8 cellular contexts compared by ENCODE assay signal in genomic region chr2:217789003-217789735, GRCh38.
A peak's percentile ranks its signal among the peaks of the same experiment; 100 is the strongest.
DNase-seq lines count a peak whose midpoint lies in the region; ATAC-seq and TF ChIP-seq lines count a peak whose summit lies in the region.

No MANE protein-coding gene starts in this region.

- WGBS in H9 (ENCODE audit: extremely low coverage, insufficient read length, low lambda C conversion rate): no CpG with 5 or more reads among the region's 15 CpGs

- no peak overlapping the region for H2AK5ac ChIP-seq in H9 (ENCODE audit: insufficient read length, low read length)

- no peak overlapping the region for H2BK15ac ChIP-seq in H9 (ENCODE audit: low read depth, low read length)

- H3K27me3 Mint-ChIP-seq in CD4-positive, alpha-beta memory T cell: no peaks in the 10 kb centered on the region
- H3K27me3 Mint-ChIP-seq in H9 (ENCODE audit: low read depth): peaks cover 30% of the 10 kb centered on the region
- H3K27me3 Mint-ChIP-seq in activated CD4-positive, alpha-beta T cell treated with anti-CD3 and anti-CD28 coated beads for 36 hours: no peaks in the 10 kb centered on the region

- peak; percentile 55 to 63 (median 56) for DNase-seq in CD4-positive, alpha-beta memory T cell
- DNase-seq in H9 (peak; percentile 83), NCI-H2227 treated with DMSO at 0.1 percent for 48 hours (lab: John Stamatoyannopoulos, UW) (peak; percentile 88), cerebellum (ENCODE audit: low spot score) (peak; percentile 61), left kidney (ENCODE audit: low read depth, low spot score) (peak; percentile 91)
- peak; percentile 86 for DNase-seq in activated CD4-positive, alpha-beta T cell treated with anti-CD3 and anti-CD28 coated beads for 36 hours
- DNase-seq in stimulated activated CD4-positive, alpha-beta T cell treated with anti-CD3 and anti-CD28 coated beads, Interleukin-2, amount 100 ng/mL, for 24 hours: peak; percentile 83 to 84

- no peaks in the 10 kb centered on the region for H3K27me3 ChIP-seq in CD4-positive, alpha-beta memory T cell (ENCODE audit: insufficient read depth, low read length)
- H3K27me3 ChIP-seq in H9 (ENCODE audit: insufficient read depth, low read length): no peaks in the 10 kb centered on the region; the same call in 1 of the 2 replicates

- no peak overlapping the region for H4K91ac ChIP-seq in H9 (ENCODE audit: insufficient read length, low read depth, low read length)

- POLR2A ChIA-PET in CD4-positive, alpha-beta memory T cell (lab: Charles Lee; ENCODE audit: partially characterized antibody): interaction anchor here (0.6 to 1.9 kb wide), 4 partner anchors 10 to 179 kb away, joined by 3 to 6 read pairs (median 4); no protein-coding TSS in a partner anchor
- POLR2A ChIA-PET in activated CD4-positive, alpha-beta T cell treated with anti-CD3 and anti-CD28 coated beads for 36 hours (lab: Charles Lee): no interaction called here

- H3K4me1 Mint-ChIP-seq in CD4-positive, alpha-beta memory T cell: peaks cover 8 to 30% (median 24%) of the 10 kb centered on the region in 4 donors
- H3K4me1 Mint-ChIP-seq in H9: peaks cover 9 to 17% of the 10 kb centered on the region in 2 experiments; a peak in 3 of 4 replicates
- H3K4me1 Mint-ChIP-seq in activated CD4-positive, alpha-beta T cell treated with anti-CD3 and anti-CD28 coated beads for 36 hours: peaks cover 6% of the 10 kb centered on the region

- H2BK5ac ChIP-seq in H9 (ENCODE audit: insufficient read length, low read length): no peak overlapping the region

- peak overlapping the region; percentile 37 to 60 for H3K4me3 ChIP-seq in CD4-positive, alpha-beta memory T cell (ENCODE audit: low read length in 2 of 2)

- H3K27ac ChIP-seq in CD4-positive, alpha-beta memory T cell (ENCODE audit: low read depth, low read length): peak overlapping the region; percentile 44
- no peak overlapping the region for H3K27ac ChIP-seq in H9 (ENCODE audit: insufficient read length, low read depth, low read length)

- CTCF ChIA-PET in CD4-positive, alpha-beta memory T cell (lab: Charles Lee; ENCODE audit: partially characterized antibody): interaction anchor here (0.7 to 7.0 kb wide), 27 partner anchors 13 to 280 kb away, joined by 3 to 139 read pairs (median 4); partner anchors contain the start of gene RUFY4
- CTCF ChIA-PET in activated CD4-positive, alpha-beta T cell treated with anti-CD3 and anti-CD28 coated beads for 36 hours (lab: Charles Lee): interaction anchor here (0.6 to 9.2 kb wide), 38 partner anchors 10 to 992 kb away, joined by 3 to 125 read pairs (median 4); partner anchors contain the start of gene RUFY4

- no peak overlapping the region for H3T11ph ChIP-seq in H9 (ENCODE audit: low read length)

- ATAC-seq in activated CD4-positive, alpha-beta T cell treated with anti-CD3 and anti-CD28 coated beads for 36 hours: peak; percentile 47
- no peak for ATAC-seq in GM21825 (IDR thresholded peaks at IDR 0.05; ENCODE audit: unreplicated experiment)

- no peak overlapping the region for H3K23ac ChIP-seq in H9 (ENCODE audit: insufficient read length, low read depth, low read length)

- TF ChIP-seq CTCF in H9 (conservative IDR thresholded peaks at IDR 0.05): peak; percentile 100

- H3K4me2 ChIP-seq in H9 (ENCODE audit: insufficient read depth, insufficient read length, low read length): peak overlapping the region; percentile 26

- no peak overlapping the region for H2BK12ac ChIP-seq in H9 (ENCODE audit: insufficient read length, low read depth, low read length)

- no peaks in the 10 kb centered on the region for H3K36me3 ChIP-seq in CD4-positive, alpha-beta memory T cell (ENCODE audit: insufficient read depth, low read length)

- no peaks in the 10 kb centered on the region for H4K20me1 ChIP-seq in H9 (ENCODE audit: control insufficient read depth, insufficient read depth, insufficient read length)

- peak overlapping the region in 6 of 7 donors; percentile 15 to 69 (median 26) for H3K27ac Mint-ChIP-seq in CD4-positive, alpha-beta memory T cell
- no peak overlapping the region; a peak in 1 of 7 replicates for H3K27ac Mint-ChIP-seq in H9
- peak overlapping the region; percentile 17 for H3K27ac Mint-ChIP-seq in activated CD4-positive, alpha-beta T cell treated with anti-CD3 and anti-CD28 coated beads for 36 hours

- peak overlapping the region; percentile 55 to 90 (median 82) for H3K4me3 Mint-ChIP-seq in CD4-positive, alpha-beta memory T cell
- peak overlapping the region in 1 of 2 experiments; percentile 10; a peak in 2 of 5 replicates for H3K4me3 Mint-ChIP-seq in H9
- peak overlapping the region; percentile 63 for H3K4me3 Mint-ChIP-seq in activated CD4-positive, alpha-beta T cell treated with anti-CD3 and anti-CD28 coated beads for 36 hours

- peaks cover 14% of the 10 kb centered on the region for H3K4me1 ChIP-seq in CD4-positive, alpha-beta memory T cell (ENCODE audit: insufficient read depth, low read length)
- no peaks in the 10 kb centered on the region for H3K4me1 ChIP-seq in H9 (ENCODE audit: insufficient read depth, low read length)

- intact Hi-C loops in CD4-positive, alpha-beta memory T cell (cut with micrococcal nuclease): loop anchor here (1.0 kb wide), 4 partner anchors 97 to 279 kb away; no protein-coding TSS in a partner anchor
- intact Hi-C loops in activated CD4-positive, alpha-beta T cell treated with anti-CD3 and anti-CD28 coated beads for 36 hours (cut with DNase I, micrococcal nuclease): loop anchor here (1.0 kb wide), 4 partner anchors 97 to 280 kb away; partner anchors contain the start of gene RUFY4 (in 1 of the 2)

- H4K5ac ChIP-seq in H9 (ENCODE audit: insufficient read length, low read depth, low read length): no peak overlapping the region

- H3K79me2 ChIP-seq in H9 (ENCODE audit: insufficient read depth, low read length): no peaks in the 10 kb centered on the region

- H3K56ac ChIP-seq in H9 (ENCODE audit: insufficient read length, low read depth, low read length): no peak overlapping the region

- H3K9me3 Mint-ChIP-seq in CD4-positive, alpha-beta memory T cell: peaks cover 0 to 4% (median 0%) of the 10 kb centered on the region in 8 donors
- peaks cover 9 to 13% of the 10 kb centered on the region in 2 experiments for H3K9me3 Mint-ChIP-seq in H9
- H3K9me3 Mint-ChIP-seq in activated CD4-positive, alpha-beta T cell treated with anti-CD3 and anti-CD28 coated beads for 36 hours (ENCODE audit: low read depth): no peaks in the 10 kb centered on the region

- H3K14ac ChIP-seq in H9 (ENCODE audit: insufficient read depth, low read length): no peak overlapping the region

- H3K79me1 ChIP-seq in H9 (ENCODE audit: insufficient read depth, low read depth, low read length, poor library complexity, severe bottlenecking): no peaks in the 10 kb centered on the region

- H3K9ac ChIP-seq in H9 (ENCODE audit: extremely low read depth, insufficient read length, low read length): no peak overlapping the region

- H2BK20ac ChIP-seq in H9 (ENCODE audit: low read depth, low read length, poor library complexity, severe bottlenecking): no peak overlapping the region

- H3K36me3 Mint-ChIP-seq in CD4-positive, alpha-beta memory T cell: peaks cover 0 to 2% of the 10 kb centered on the region in 2 donors
- peaks cover 0 to 8% (median 0%) of the 10 kb centered on the region in 3 experiments; a peak in 3 of 7 replicates for H3K36me3 Mint-ChIP-seq in H9 (ENCODE audit: insufficient read depth in 1 of 3, low read depth in 3 of 3)
- no peaks in the 10 kb centered on the region for H3K36me3 Mint-ChIP-seq in activated CD4-positive, alpha-beta T cell treated with anti-CD3 and anti-CD28 coated beads for 36 hours (ENCODE audit: low read depth)

- peak overlapping the region; percentile 2 for H2AFZ ChIP-seq in H9 (ENCODE audit: low read length)

- H3K18ac ChIP-seq in H9 (ENCODE audit: insufficient read length, low read depth, low read length): no peak overlapping the region

- no peak overlapping the region for H4K8ac ChIP-seq in H9 (replicated peaks; ENCODE audit: insufficient read length, low read depth, low read length)

- no peaks in the 10 kb centered on the region for H3K23me2 ChIP-seq in H9 (ENCODE audit: insufficient read length, low read depth, low read length, poor library complexity, severe bottlenecking)

- H2BK120ac ChIP-seq in H9 (ENCODE audit: low read depth, low read length, poor library complexity, severe bottlenecking): no peak overlapping the region

- no peak overlapping the region for H3K4ac ChIP-seq in H9 (ENCODE audit: low read depth, low read length)

- H3K9me3 ChIP-seq in CD4-positive, alpha-beta memory T cell (ENCODE audit: control insufficient read depth in 1 of 2, low read length in 2 of 2): no peaks in the 10 kb centered on the region
- no peaks in the 10 kb centered on the region for H3K9me3 ChIP-seq in H9 (ENCODE audit: control insufficient read depth, low read depth, low read length)

Comparison
In these comparisons a context has a peak if more than half of its experiments do, and no peak if none do; other contexts are left out.
1. H3K27ac Mint-ChIP-seq: peak in CD4-positive, alpha-beta memory T cell (6 of 7) and activated CD4-positive, alpha-beta T cell treated with anti-CD3 and anti-CD28 coated beads for 36 hours (single experiment); none in H9 (0 of 3).
2. Peak in every context shown above with its lines, with median percentiles within 50 percentile points of each other: DNase-seq.